ENCODE assay signal across 26 cellular contexts in the genomic region with DNA sequence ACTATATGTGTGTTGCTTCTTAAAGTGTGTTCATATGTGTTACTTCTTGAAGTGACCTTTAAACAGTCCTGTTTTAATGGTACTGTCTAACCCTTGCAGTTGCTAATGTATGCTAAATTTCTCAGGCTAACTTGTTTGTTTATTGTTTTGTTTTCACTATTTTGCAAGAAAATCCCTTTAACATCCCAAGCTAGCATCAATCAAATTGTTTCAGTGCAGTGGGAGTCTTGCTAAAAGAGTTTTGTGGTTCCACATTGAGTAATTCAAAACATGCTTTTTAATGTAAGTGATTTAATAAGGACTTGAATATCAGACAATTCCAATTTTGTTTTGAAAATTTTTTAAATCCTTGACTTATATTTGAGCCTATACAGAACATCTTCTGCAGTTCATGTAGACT.
"Had no signal": no experiment of that assay in that cellular context is flagged by ENCODE, and none has a peak within 500 bp of the region (broad histone marks: within the 10 kb centered on the region; RNA-seq: fewer than 3 reads in every experiment).

No MANE protein-coding gene starts in this region.

- H3K36me3 Mint-ChIP-seq: activated naive CD4-positive, alpha-beta T cell treated with anti-CD3 and anti-CD28 coated beads, Interleukin-2, amount 10 ng/mL, durations not matched to agents 7 days and 5 days; WTC11 had no signal

- H3K27ac ChIP-seq: SJSA1 had no signal

- H3K27me3 ChIP-seq: SJSA1 had no signal

- H3K4me3 Mint-ChIP-seq: activated CD4-positive, alpha-beta memory T cell treated with anti-CD3 and anti-CD28 coated beads, Interleukin-2, amount 10 ng/mL, durations not matched to agents 7 days and 5 days; activated CD4-positive, alpha-beta T cell treated with anti-CD3 and anti-CD28 coated beads, Interleukin-2, amount 10 ng/mL, durations not matched to agents 24 days and 14 days; activated naive CD4-positive, alpha-beta T cell treated with anti-CD3 and anti-CD28 coated beads, Interleukin-2, amount 10 ng/mL, durations not matched to agents 7 days and 5 days; activated naive CD8-positive, alpha-beta T cell treated with anti-CD3 and anti-CD28 coated beads for 36 hours; activated T-cell treated with anti-CD3 and anti-CD28 coated beads, Interleukin-2, amount 50 U/mL, for 72 hours; T-helper 17 cell; WTC11 had no signal

- H3K27ac Mint-ChIP-seq: activated CD4-positive, alpha-beta memory T cell treated with anti-CD3 and anti-CD28 coated beads, Interleukin-2, amount 10 ng/mL, durations not matched to agents 7 days and 5 days; activated CD4-positive, alpha-beta T cell treated with anti-CD3 and anti-CD28 coated beads, Interleukin-2, amount 10 ng/mL, durations not matched to agents 24 days and 14 days; activated naive CD4-positive, alpha-beta T cell treated with anti-CD3 and anti-CD28 coated beads, Interleukin-2, amount 10 ng/mL, durations not matched to agents 7 days and 5 days; activated naive CD8-positive, alpha-beta T cell treated with anti-CD3 and anti-CD28 coated beads for 36 hours; activated T-cell treated with anti-CD3 and anti-CD28 coated beads, Interleukin-2, amount 50 U/mL, for 72 hours; activated T-helper 2 cell treated with anti-CD3 and anti-CD28 coated beads, Interferon-gamma antibody, Interleukin-2, Interleukin-4, amounts not matched to agents 10 μg/mL and 5 μg/mL and 100 μg/mL, durations not matched to agents 14 hours and 24 hours and 36 hours; T-helper 17 cell; WTC11 had no signal

- H3K9me3 Mint-ChIP-seq: activated CD4-positive, alpha-beta memory T cell treated with anti-CD3 and anti-CD28 coated beads, Interleukin-2, amount 10 ng/mL, durations not matched to agents 7 days and 5 days; activated CD4-positive, alpha-beta T cell treated with anti-CD3 and anti-CD28 coated beads, Interleukin-2, amount 10 ng/mL, durations not matched to agents 24 days and 14 days; activated naive CD4-positive, alpha-beta T cell treated with anti-CD3 and anti-CD28 coated beads, Interleukin-2, amount 10 ng/mL, durations not matched to agents 7 days and 5 days; activated naive CD8-positive, alpha-beta T cell treated with anti-CD3 and anti-CD28 coated beads for 36 hours; activated T-cell treated with anti-CD3 and anti-CD28 coated beads, Interleukin-2, amount 50 U/mL, for 72 hours; activated T-helper 2 cell treated with anti-CD3 and anti-CD28 coated beads, Interferon-gamma antibody, Interleukin-2, Interleukin-4, amounts not matched to agents 10 μg/mL and 5 μg/mL and 100 μg/mL, durations not matched to agents 14 hours and 24 hours and 36 hours; WTC11 had no signal

- DNase-seq: activated CD4-positive, alpha-beta memory T cell treated with anti-CD3 and anti-CD28 coated beads, Interleukin-2, amount 10 ng/mL, durations not matched to agents 7 days and 5 days; activated CD4-positive, alpha-beta T cell treated with anti-CD3 and anti-CD28 coated beads for 1 hour; activated CD4-positive, alpha-beta T cell treated with anti-CD3 and anti-CD28 coated beads, Interleukin-2, amount 10 ng/mL, durations not matched to agents 24 days and 14 days; activated CD8-positive, alpha-beta memory T cell treated with anti-CD3 and anti-CD28 coated beads, Interleukin-2, amount 50 U/mL, for 4 hours; activated gamma-delta T cell treated with Interleukin-2 at 50 U/mL for 16 hours; activated naive CD4-positive, alpha-beta T cell treated with anti-CD3 and anti-CD28 coated beads, Interleukin-2, amount 10 ng/mL, durations not matched to agents 7 days and 5 days; activated naive CD8-positive, alpha-beta T cell treated with anti-CD3 and anti-CD28 coated beads for 36 hours; activated T-cell treated with anti-CD3 and anti-CD28 coated beads, Interleukin-2, amount 50 U/mL, for 72 hours; central memory CD4-positive, alpha-beta T cell; KG1; NCI-H1092; NCI-H1417; NCI-H1930; NCI-H2171; NCI-H2227 treated with DMSO at 0.1 percent for 48 hours; NCI-H446 treated with DMSO at 0.1 percent for 48 hours; NCI-H524 treated with DMSO at 0.1 percent for 48 hours; NCI-H82; NK-92 treated with Interleukin-12 subunit alpha and Interleukin-12 subunit beta, amount 100 ng/mL, for 24 hours; OCI-M1; SHP77; T-helper 17 cell; T-helper 9 cell had no signal

- H3K4me3 ChIP-seq: SJSA1 had no signal

- H3K9me3 ChIP-seq: SJSA1 had no signal
